ENCODE assay signal across 13 cellular contexts in genomic region chr1:35499652-35500176, GRCh38.
DNase-seq lines count a peak whose midpoint lies in the region; TF ChIP-seq lines count a peak whose summit lies in the region.
"Had no signal": no experiment of that assay in that cellular context is flagged by ENCODE, and none has a peak within 500 bp of the region (broad histone marks: within the 10 kb centered on the region; RNA-seq: fewer than 3 reads in every experiment).

No MANE protein-coding gene starts in this region.

- peak; percentile 35 for DNase-seq in activated naive CD4-positive, alpha-beta T cell treated with Interleukin-2 at 50 U/mL for 16 hours
- DNase-seq in activated naive CD4-positive, alpha-beta T cell (lab: John Stamatoyannopoulos, UW), result no peak
- DNase-seq in NCI-H82 treated with DMSO at 0.1 percent for 48 hours (lab: John Stamatoyannopoulos, UW; ENCODE audit: unreplicated experiment), result peak; percentile 93
- DNase-seq in activated effector memory CD4-positive, alpha-beta T cell treated with anti-CD3 and anti-CD28 coated beads, Interleukin-2, amount 50 U/mL, for 16 hours, result peak; percentile 74
- DNase-seq in retinal pigment epithelial cell (ENCODE audit: low read depth), result peak; percentile 22
- DNase-seq in SHP77 (lab: John Stamatoyannopoulos, UW), result no peak
- DNase-seq in NCI-H1105 treated with DMSO at 0.1 percent for 48 hours (lab: John Stamatoyannopoulos, UW), result no peak
- DNase-seq in NOMO-1 treated with DMSO at 0.1 percent for 48 hours (lab: John Stamatoyannopoulos, UW; ENCODE audit: unreplicated experiment), result no peak
- DNase-seq: activated B cell treated with CpG ODN at 0.5 μM for 24 hours, esophagus squamous epithelium, Kasumi-1 had no signal

- no peak for TF ChIP-seq CTCF in retinal pigment epithelial cell (conservative IDR thresholded peaks at IDR 0.05; ENCODE audit: low read depth, low read length)

- H3K4me3 ChIP-seq in retinal pigment epithelial cell (ENCODE audit: low read length), result no peak overlapping the region
- H3K4me3 ChIP-seq: BLaER1, esophagus squamous epithelium, prostate gland had no signal

Comparison
In these comparisons a context has a peak if more than half of its experiments do, and no peak if none do; other contexts are left out.
1. DNase-seq: peak in activated naive CD4-positive, alpha-beta T cell treated with Interleukin-2 at 50 U/mL for 16 hours (single experiment), NCI-H82 treated with DMSO at 0.1 percent for 48 hours (single experiment), activated effector memory CD4-positive, alpha-beta T cell treated with anti-CD3 and anti-CD28 coated beads, Interleukin-2, amount 50 U/mL, for 16 hours (single experiment) and retinal pigment epithelial cell (single experiment); none in activated naive CD4-positive, alpha-beta T cell (0 of 4), SHP77 (0 of 2), NCI-H1105 treated with DMSO at 0.1 percent for 48 hours (single experiment) and NOMO-1 treated with DMSO at 0.1 percent for 48 hours (single experiment).